Comparison of ENCODE assay signal across 14 cellular contexts in the genomic region with DNA sequence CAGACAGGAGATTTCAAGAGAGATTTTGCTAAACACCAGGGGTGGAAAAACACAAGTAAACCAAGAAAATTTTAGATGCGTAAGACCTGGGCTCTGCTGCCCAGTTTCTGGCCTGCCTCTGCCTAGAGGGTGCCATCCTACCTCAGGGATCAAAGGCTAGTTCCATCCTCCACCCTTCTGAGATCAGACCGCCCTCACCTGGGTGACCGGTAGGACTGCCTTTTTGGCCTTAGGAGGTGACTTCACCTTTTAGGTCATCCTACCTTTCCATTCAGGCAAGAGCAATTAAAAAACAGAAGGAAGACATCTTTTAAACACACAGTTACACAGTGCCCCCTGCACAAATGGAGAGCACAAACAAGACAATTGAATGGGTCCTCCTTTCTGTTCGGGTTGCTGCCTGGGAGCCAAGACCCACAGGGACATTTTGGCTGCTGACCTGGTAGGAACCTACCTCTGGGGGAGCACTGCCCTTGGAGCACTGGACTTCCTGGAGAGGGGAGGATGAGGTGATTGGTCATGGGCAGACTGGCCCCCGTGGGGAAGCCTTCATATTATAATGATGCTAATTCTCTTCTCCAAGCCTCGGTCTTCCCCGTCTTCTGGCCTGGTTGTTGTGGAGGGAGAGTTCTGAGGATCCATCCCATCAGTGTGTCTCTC. TPM values are rescaled to one million over a fixed set of nuclear protein-coding genes. Genes with fewer than 3 reads are reported as not detected.
DNase-seq lines count a peak whose midpoint lies in the region; ATAC-seq and TF ChIP-seq lines count a peak whose summit lies in the region.
"Had no signal": no experiment of that assay in that cellular context is flagged by ENCODE, and none has a peak within 500 bp of the region (broad histone marks: within the 10 kb centered on the region; RNA-seq: fewer than 3 reads in every experiment).

No MANE protein-coding gene starts in this region.

- no peaks in the 10 kb centered on the region for H3K27me3 ChIP-seq in parathyroid adenoma (ENCODE audit: control insufficient read depth, insufficient read depth, low read length)
- H3K27me3 ChIP-seq: ascending aorta had no signal

- H3K4me3 ChIP-seq in parathyroid adenoma (ENCODE audit: low read depth, low read length): no peak overlapping the region
- H3K4me3 ChIP-seq: ascending aorta had no signal

- peaks cover 55 to 60% (median 60%) of the 10 kb centered on the region in 3 donors for H3K4me1 Mint-ChIP-seq in IgD-negative memory B cell
- H3K4me1 Mint-ChIP-seq in activated naive CD8-positive, alpha-beta T cell (ENCODE audit: low read depth): peaks cover 81% of the 10 kb centered on the region
- peaks cover 14% of the 10 kb centered on the region for H3K4me1 Mint-ChIP-seq in endothelial cell (ENCODE audit: unreplicated experiment)

- peaks cover 25% of the 10 kb centered on the region for H3K4me1 ChIP-seq in parathyroid adenoma
- H3K4me1 ChIP-seq: ascending aorta had no signal

- H3K4me2 ChIP-seq in parathyroid adenoma (ENCODE audit: low read length): peak overlapping the region; percentile 20

- H3K9ac ChIP-seq in parathyroid adenoma: no peak overlapping the region

- TF ChIP-seq CTCF in parathyroid adenoma (IDR thresholded peaks at IDR 0.05): peak; percentile 46
- no peak for TF ChIP-seq CTCF in endothelial cell (IDR thresholded peaks at IDR 0.05; ENCODE audit: unreplicated experiment)

- peak; percentile 30 for DNase-seq in activated CD4-positive, CD25-positive, alpha-beta regulatory T cell treated with anti-CD3 and anti-CD28 coated beads, Interleukin-2, amount 50 U/mL, for 72 hours
- DNase-seq in activated CD4-positive, CD25-positive, alpha-beta regulatory T cell (lab: John Stamatoyannopoulos, UW): no peak
- DNase-seq in endothelial cell (ENCODE audit: low spot score): no peak
- no peak for DNase-seq in germinal center (ENCODE audit: low spot score)
- DNase-seq: NCI-H1105 treated with DMSO at 0.1 percent for 48 hours, NCI-H345, PC-3 had no signal

- peak overlapping the region; percentile 61 for H2AFZ ChIP-seq in parathyroid adenoma

- H3K9me3 ChIP-seq in parathyroid adenoma (ENCODE audit: control insufficient read depth, low read length): no peaks in the 10 kb centered on the region
- H3K9me3 ChIP-seq: ascending aorta had no signal

- H3K27me3 Mint-ChIP-seq in IgD-negative memory B cell: no peaks in the 10 kb centered on the region
- no peaks in the 10 kb centered on the region for H3K27me3 Mint-ChIP-seq in activated naive CD8-positive, alpha-beta T cell
- peaks cover 11% of the 10 kb centered on the region for H3K27me3 Mint-ChIP-seq in endothelial cell (ENCODE audit: unreplicated experiment)

- H3K9me3 Mint-ChIP-seq in IgD-negative memory B cell (peaks cover 0 to 2% (median 0%) of the 10 kb centered on the region in 3 donors), endothelial cell (ENCODE audit: unreplicated experiment) (no peaks in the 10 kb centered on the region)
- no peaks in the 10 kb centered on the region for H3K9me3 Mint-ChIP-seq in activated naive CD8-positive, alpha-beta T cell (ENCODE audit: low read depth)
- H3K9me3 Mint-ChIP-seq: neural crest cell had no signal

- peaks cover 2% of the 10 kb centered on the region for H3K36me3 Mint-ChIP-seq in IgD-negative memory B cell
- peaks cover 11% of the 10 kb centered on the region for H3K36me3 Mint-ChIP-seq in activated naive CD8-positive, alpha-beta T cell
- H3K36me3 Mint-ChIP-seq in endothelial cell (ENCODE audit: low read depth, unreplicated experiment): no peaks in the 10 kb centered on the region

- H3K4me3 Mint-ChIP-seq in IgD-negative memory B cell (peak overlapping the region; percentile 78 to 93 (median 92)), endothelial cell (ENCODE audit: unreplicated experiment) (no peak overlapping the region)
- peak overlapping the region; percentile 96 for H3K4me3 Mint-ChIP-seq in activated naive CD8-positive, alpha-beta T cell
- H3K4me3 Mint-ChIP-seq: neural crest cell had no signal

- H3K36me3 ChIP-seq in parathyroid adenoma (ENCODE audit: control insufficient read depth, insufficient read depth, low read length): no peaks in the 10 kb centered on the region
- H3K36me3 ChIP-seq: ascending aorta had no signal

- H3K27ac Mint-ChIP-seq in IgD-negative memory B cell (peak overlapping the region; percentile 82 to 99 (median 98)), endothelial cell (ENCODE audit: unreplicated experiment) (no peak overlapping the region)
- H3K27ac Mint-ChIP-seq in activated naive CD8-positive, alpha-beta T cell: peak overlapping the region; percentile 96

- no peaks in the 10 kb centered on the region for H3K79me2 ChIP-seq in parathyroid adenoma

- ATAC-seq in GM19452 (IDR thresholded peaks at IDR 0.05; ENCODE audit: unreplicated experiment): no peak
- ATAC-seq: PC-3 had no signal

- peak overlapping the region; percentile 82 for H3K27ac ChIP-seq in parathyroid adenoma
- H3K27ac ChIP-seq: ascending aorta had no signal

RNA-seq across cellular contexts. Expression of gene PSD4, which starts 3.1 kb away (rescaled TPM):
- 36.4 TPM for polyA plus RNA-seq in IgD-negative memory B cell
- total RNA-seq in endothelial cell (ENCODE audit: unreplicated experiment): 1.9 TPM

RNA-seq across cellular contexts. Expression of gene IL1RN, which starts 49.4 kb away (rescaled TPM):
- not detected for polyA plus RNA-seq in IgD-negative memory B cell
- not detected for total RNA-seq in endothelial cell (ENCODE audit: unreplicated experiment)
- total RNA-seq: ascending aorta, neural crest cell, skeletal muscle tissue had no signal
